Comparison of ENCODE assay signal across 8 cellular contexts in the genomic region with DNA sequence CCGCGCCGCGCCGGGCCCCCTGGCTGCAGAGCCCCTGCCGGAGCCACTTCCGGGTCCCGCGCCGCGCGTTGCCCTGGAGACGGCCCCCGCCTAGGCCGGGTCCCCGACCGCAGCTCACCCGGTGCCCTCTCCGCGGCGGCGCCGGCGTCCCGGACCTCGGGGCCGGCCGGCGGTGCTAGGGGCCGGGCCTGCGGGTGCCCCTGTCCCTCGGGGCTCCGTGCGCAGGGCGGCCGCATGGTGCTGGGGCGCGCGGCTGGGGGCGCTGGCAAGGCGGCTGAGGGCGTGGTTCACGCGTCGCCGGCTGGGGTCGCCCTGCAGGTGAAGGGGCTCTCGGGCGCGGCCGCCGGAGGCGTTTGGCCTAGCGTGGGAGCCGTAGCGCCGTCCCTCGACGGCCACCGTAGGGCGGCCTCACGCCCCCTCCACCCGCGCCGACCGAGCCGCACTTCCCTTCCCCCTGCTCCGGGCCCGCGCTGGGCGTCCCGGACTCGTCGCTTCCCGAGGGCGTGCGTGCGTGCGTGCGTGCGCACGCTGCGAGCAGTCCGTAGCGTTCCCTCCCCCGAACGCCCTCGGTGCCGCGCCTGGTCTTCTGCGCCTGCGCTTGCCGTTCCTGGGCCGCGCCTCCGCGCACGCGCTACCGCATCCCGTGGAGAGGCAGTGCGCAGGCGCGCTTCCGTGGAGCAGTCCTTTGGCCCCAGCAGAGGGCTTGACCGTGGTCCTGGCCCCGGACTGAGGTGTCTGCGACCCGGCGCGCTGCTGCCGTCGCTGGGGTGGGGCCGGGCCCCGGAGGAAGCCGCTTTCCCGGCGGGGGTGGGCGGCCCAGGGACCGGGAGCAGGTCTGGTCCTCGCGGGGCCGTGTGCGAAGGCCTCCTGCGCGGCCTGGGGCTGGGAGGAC. TPM values are rescaled to one million over a fixed set of nuclear protein-coding genes. Genes with fewer than 3 reads are reported as not detected.
DNase-seq lines count a peak whose midpoint lies in the region; ATAC-seq and TF ChIP-seq lines count a peak whose summit lies in the region.

A gene with protein sequence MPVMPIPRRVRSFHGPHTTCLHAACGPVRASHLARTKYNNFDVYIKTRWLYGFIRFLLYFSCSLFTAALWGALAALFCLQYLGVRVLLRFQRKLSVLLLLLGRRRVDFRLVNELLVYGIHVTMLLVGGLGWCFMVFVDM (minus strand): TSS at position 509 of the 892 bp plus-strand sequence. CDS start 1,975 bp downstream, outside the sequence.

- H3K27ac ChIP-seq in adrenal gland (peak within 1 kb of the TSS; percentile 51 to 98 (median 81)), heart right ventricle (peak within 1 kb of the TSS; percentile 81 to 99 (median 97))

- peak; percentile 43 to 86 for TF ChIP-seq POLR2A in adrenal gland (IDR thresholded peaks at IDR 0.05)

- peaks cover 16 to 22% of the 10 kb centered on the region in 2 donors for H3K4me1 ChIP-seq in adrenal gland (replicated peaks in 1 of 2)
- peaks cover 6 to 42% (median 34%) of the 10 kb centered on the region in 9 donors for H3K4me1 ChIP-seq in heart right ventricle

- in situ Hi-C loops in GM13977 (cut with MboI; ENCODE audit: low pct_unique_long_range_greater_than_20kb, low sequenced_read_pairs, unreplicated experiment) = no loop called here

- ATAC-seq in HG02870 (IDR thresholded peaks at IDR 0.05; ENCODE audit: unreplicated experiment) (peak; percentile 56), heart right ventricle (peak; percentile 90 to 95 (median 92))

- no peaks in the 10 kb centered on the region for H3K27me3 Mint-ChIP-seq in type B pancreatic cell

- H3K27me3 ChIP-seq in adrenal gland = no peaks in the 10 kb centered on the region
- H3K27me3 ChIP-seq in heart right ventricle = no peaks in the 10 kb centered on the region

- H3K36me3 ChIP-seq in adrenal gland (replicated peaks in 1 of 2) (peaks cover 0 to 22% of the 10 kb centered on the region in 2 donors), heart right ventricle (peaks cover 0 to 33% (median 9%) of the 10 kb centered on the region in 9 donors)

- peak within 1 kb of the TSS; percentile 67 for H3K27ac Mint-ChIP-seq in type B pancreatic cell

- 0% methylated on average over 3 to 125 of the region's 126 CpGs; no CpG with 5 or more reads in 1 of the 4 donors for WGBS in adrenal gland, 4 donors
- 0 to 1% methylated on average over 124 to 125 of the region's 126 CpGs for WGBS in heart right ventricle, 2 donors

- H3K4me3 ChIP-seq in adrenal gland = peak within 1 kb of the TSS; percentile 28 to 97 (median 54)
- peak within 1 kb of the TSS; percentile 52 to 90 (median 74) for H3K4me3 ChIP-seq in heart right ventricle

- DNase-seq in GM13977 (ENCODE audit: low spot score) (peak; percentile 98), NCI-H146 treated with DMSO at 0.1 percent for 48 hours (lab: John Stamatoyannopoulos, UW; ENCODE audit: unreplicated experiment) (peak; percentile 67), T-helper 1 cell (peak; percentile 92 to 99 (median 93)), adrenal gland (peak; percentile 96 to 97 (median 96)), heart right ventricle (peak; percentile 95 to 99), posterior cingulate gyrus (peak; percentile 87 to 99 (median 90)), type B pancreatic cell (ENCODE audit: extremely low spot score, unreplicated experiment) (peak; percentile 98)

- peaks cover 6% of the 10 kb centered on the region for H3K4me1 Mint-ChIP-seq in type B pancreatic cell (ENCODE audit: unreplicated experiment)

- TF ChIP-seq CTCF in GM13977 (IDR thresholded peaks at IDR 0.05; ENCODE audit: extremely low read depth, insufficient read depth, missing control alignments) (peak; percentile 36), adrenal gland (IDR thresholded peaks at IDR 0.05) (peak in 2 of 6 experiments; percentile 19 to 38), heart right ventricle (IDR thresholded peaks at IDR 0.05) (peak in 4 of 9 donors; percentile 20 to 27 (median 24)), type B pancreatic cell (conservative IDR thresholded peaks at IDR 0.05) (peak; percentile 14)

- H3K36me3 Mint-ChIP-seq in type B pancreatic cell = peaks cover 4% of the 10 kb centered on the region

- no peaks in the 10 kb centered on the region for H3K9me3 Mint-ChIP-seq in type B pancreatic cell

- peak within 1 kb of the TSS; percentile 87 for H3K4me3 Mint-ChIP-seq in type B pancreatic cell

- intact Hi-C loops in adrenal gland (cut with DNase I) (no loop called here), heart right ventricle (cut with DNase I) (loop anchor here in 4 of 10 donors (1.0 to 5.0 kb wide), 5 partner anchors 23 to 211 kb away; a partner anchor contains a TSS), posterior cingulate gyrus (cut with DNase I) (loop anchor here (1.0 kb wide), 2 partner anchors 9 to 157 kb away; a partner anchor contains a TSS)

- no peaks in the 10 kb centered on the region for H3K9me3 ChIP-seq in adrenal gland (replicated peaks in 1 of 3)
- no peaks in the 10 kb centered on the region for H3K9me3 ChIP-seq in heart right ventricle

RNA-seq across cellular contexts. Expression of the gene that starts here (rescaled TPM):
- total RNA-seq in adrenal gland (10 to 100 TPM; 19.7 to 47.2 (median 35.9) TPM), heart right ventricle (10 to 100 TPM; 12.7 to 24.3 (median 15.4) TPM), type B pancreatic cell (ENCODE audit: low replicate concordance) (37.9 and 53.7 TPM in 2 replicates)
- polyA plus RNA-seq in adrenal gland (10 to 100 TPM in 2 of 3 donors, 1 to 10 TPM in 1; 5.2 to 12.4 (median 10.6) TPM), heart right ventricle (10 to 100 TPM in 1 of 2 donors, 1 to 10 TPM in 1; 9.7 to 26.4 TPM)

Comparison
In these comparisons a context has a peak if more than half of its experiments do, and no peak if none do; other contexts are left out.
1. Peak in every context shown above with its lines: DNase-seq, ATAC-seq, H3K4me3 ChIP-seq and H3K27ac ChIP-seq.